ENCODE assay signal across 1 cellular context in the genomic region with DNA sequence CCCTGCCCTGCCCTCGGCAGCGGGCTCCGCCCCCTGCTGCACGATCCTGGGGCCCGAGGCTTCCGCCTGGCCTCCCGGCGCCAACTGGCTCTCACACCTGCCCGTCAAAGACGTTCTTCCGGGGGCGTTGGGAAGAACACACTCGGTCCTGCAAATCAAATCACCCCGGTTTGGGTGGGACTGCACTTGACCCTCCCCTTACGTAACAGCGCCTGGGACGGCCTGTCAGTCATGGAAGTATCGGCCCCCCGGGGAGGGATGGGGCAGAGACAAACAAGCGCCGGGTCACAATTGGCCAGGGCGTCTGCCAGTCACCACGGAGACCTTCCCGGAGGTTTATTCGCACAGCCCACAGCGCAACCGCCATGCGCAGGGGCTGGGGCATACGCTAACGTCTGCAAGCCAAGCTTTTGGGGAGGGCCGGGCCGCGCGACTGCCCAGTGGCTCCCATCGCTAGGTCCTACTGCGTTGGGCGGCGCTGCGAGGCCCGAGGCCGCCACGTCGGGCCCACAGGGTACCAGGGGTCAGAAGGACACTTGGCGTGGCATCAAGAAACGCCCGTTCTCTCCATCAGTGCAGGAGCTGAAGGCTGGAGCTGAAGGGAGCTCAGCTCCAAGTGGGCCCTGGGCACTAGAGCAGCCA.
TF ChIP-seq lines count a peak whose summit lies in the region.

No MANE protein-coding gene starts in this region.

TF ChIP-seq in HepG2, 621 proteins besides CTCF, POLR2A, EP300 and RAD21 (continued from another document and continues in another):
- TF ChIP-seq, protein P1, sequence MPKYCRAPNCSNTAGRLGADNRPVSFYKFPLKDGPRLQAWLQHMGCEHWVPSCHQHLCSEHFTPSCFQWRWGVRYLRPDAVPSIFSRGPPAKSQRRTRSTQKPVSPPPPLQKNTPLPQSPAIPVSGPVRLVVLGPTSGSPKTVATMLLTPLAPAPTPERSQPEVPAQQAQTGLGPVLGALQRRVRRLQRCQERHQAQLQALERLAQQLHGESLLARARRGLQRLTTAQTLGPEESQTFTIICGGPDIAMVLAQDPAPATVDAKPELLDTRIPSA (CRISPR knock-in tag; IDR thresholded peaks at IDR 0.05; ENCODE audit: borderline replicate concordance), result no peak; the same call in 1 of the 2 replicates
- TF ChIP-seq TBX3 (IDR thresholded peaks at IDR 0.05; ENCODE audit: borderline replicate concordance), result peak; percentile 69; the same call in 1 of the 2 replicates
- no peak for TF ChIP-seq HDAC6 (IDR thresholded peaks at IDR 0.05; ENCODE audit: low read depth, low read length)
- peak; percentile 95 for TF ChIP-seq PHF8 (CRISPR knock-in tag; IDR thresholded peaks at IDR 0.05)
- TF ChIP-seq, protein P2, sequence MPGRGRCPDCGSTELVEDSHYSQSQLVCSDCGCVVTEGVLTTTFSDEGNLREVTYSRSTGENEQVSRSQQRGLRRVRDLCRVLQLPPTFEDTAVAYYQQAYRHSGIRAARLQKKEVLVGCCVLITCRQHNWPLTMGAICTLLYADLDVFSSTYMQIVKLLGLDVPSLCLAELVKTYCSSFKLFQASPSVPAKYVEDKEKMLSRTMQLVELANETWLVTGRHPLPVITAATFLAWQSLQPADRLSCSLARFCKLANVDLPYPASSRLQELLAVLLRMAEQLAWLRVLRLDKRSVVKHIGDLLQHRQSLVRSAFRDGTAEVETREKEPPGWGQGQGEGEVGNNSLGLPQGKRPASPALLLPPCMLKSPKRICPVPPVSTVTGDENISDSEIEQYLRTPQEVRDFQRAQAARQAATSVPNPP (CRISPR knock-in tag; IDR thresholded peaks at IDR 0.05), result peak; percentile 21; the same call in 1 of the 2 replicates
- TF ChIP-seq, protein P3, sequence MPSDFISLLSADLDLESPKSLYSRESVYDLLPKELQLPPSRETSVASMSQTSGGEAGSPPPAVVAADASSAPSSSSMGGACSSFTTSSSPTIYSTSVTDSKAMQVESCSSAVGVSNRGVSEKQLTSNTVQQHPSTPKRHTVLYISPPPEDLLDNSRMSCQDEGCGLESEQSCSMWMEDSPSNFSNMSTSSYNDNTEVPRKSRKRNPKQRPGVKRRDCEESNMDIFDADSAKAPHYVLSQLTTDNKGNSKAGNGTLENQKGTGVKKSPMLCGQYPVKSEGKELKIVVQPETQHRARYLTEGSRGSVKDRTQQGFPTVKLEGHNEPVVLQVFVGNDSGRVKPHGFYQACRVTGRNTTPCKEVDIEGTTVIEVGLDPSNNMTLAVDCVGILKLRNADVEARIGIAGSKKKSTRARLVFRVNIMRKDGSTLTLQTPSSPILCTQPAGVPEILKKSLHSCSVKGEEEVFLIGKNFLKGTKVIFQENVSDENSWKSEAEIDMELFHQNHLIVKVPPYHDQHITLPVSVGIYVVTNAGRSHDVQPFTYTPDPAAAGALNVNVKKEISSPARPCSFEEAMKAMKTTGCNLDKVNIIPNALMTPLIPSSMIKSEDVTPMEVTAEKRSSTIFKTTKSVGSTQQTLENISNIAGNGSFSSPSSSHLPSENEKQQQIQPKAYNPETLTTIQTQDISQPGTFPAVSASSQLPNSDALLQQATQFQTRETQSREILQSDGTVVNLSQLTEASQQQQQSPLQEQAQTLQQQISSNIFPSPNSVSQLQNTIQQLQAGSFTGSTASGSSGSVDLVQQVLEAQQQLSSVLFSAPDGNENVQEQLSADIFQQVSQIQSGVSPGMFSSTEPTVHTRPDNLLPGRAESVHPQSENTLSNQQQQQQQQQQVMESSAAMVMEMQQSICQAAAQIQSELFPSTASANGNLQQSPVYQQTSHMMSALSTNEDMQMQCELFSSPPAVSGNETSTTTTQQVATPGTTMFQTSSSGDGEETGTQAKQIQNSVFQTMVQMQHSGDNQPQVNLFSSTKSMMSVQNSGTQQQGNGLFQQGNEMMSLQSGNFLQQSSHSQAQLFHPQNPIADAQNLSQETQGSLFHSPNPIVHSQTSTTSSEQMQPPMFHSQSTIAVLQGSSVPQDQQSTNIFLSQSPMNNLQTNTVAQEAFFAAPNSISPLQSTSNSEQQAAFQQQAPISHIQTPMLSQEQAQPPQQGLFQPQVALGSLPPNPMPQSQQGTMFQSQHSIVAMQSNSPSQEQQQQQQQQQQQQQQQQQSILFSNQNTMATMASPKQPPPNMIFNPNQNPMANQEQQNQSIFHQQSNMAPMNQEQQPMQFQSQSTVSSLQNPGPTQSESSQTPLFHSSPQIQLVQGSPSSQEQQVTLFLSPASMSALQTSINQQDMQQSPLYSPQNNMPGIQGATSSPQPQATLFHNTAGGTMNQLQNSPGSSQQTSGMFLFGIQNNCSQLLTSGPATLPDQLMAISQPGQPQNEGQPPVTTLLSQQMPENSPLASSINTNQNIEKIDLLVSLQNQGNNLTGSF (CRISPR knock-in tag; IDR thresholded peaks at IDR 0.05), result peak; percentile 79; the same call in 1 of the 2 replicates
- TF ChIP-seq CBX5 (CRISPR knock-in tag; IDR thresholded peaks at IDR 0.05; ENCODE audit: borderline replicate concordance), result peak; percentile 65; the same call in 1 of the 2 replicates
- TF ChIP-seq MED8 (CRISPR knock-in tag; IDR thresholded peaks at IDR 0.05; ENCODE audit: insufficient replicate concordance), result no peak
- TF ChIP-seq ZMYM3 (CRISPR knock-in tag; IDR thresholded peaks at IDR 0.05), result 0 out of 2 replicates have a peak, but pooled peaks have one; percentile 35
- TF ChIP-seq, protein P4, sequence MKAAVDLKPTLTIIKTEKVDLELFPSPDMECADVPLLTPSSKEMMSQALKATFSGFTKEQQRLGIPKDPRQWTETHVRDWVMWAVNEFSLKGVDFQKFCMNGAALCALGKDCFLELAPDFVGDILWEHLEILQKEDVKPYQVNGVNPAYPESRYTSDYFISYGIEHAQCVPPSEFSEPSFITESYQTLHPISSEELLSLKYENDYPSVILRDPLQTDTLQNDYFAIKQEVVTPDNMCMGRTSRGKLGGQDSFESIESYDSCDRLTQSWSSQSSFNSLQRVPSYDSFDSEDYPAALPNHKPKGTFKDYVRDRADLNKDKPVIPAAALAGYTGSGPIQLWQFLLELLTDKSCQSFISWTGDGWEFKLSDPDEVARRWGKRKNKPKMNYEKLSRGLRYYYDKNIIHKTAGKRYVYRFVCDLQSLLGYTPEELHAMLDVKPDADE (CRISPR knock-in tag; IDR thresholded peaks at IDR 0.05), result no peak
- TF ChIP-seq, protein P5, sequence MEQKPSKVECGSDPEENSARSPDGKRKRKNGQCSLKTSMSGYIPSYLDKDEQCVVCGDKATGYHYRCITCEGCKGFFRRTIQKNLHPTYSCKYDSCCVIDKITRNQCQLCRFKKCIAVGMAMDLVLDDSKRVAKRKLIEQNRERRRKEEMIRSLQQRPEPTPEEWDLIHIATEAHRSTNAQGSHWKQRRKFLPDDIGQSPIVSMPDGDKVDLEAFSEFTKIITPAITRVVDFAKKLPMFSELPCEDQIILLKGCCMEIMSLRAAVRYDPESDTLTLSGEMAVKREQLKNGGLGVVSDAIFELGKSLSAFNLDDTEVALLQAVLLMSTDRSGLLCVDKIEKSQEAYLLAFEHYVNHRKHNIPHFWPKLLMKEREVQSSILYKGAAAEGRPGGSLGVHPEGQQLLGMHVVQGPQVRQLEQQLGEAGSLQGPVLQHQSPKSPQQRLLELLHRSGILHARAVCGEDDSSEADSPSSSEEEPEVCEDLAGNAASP (CRISPR knock-in tag; IDR thresholded peaks at IDR 0.05; ENCODE audit: borderline replicate concordance), result no peak; the same call in 1 of the 2 replicates
- TF ChIP-seq, protein P6, sequence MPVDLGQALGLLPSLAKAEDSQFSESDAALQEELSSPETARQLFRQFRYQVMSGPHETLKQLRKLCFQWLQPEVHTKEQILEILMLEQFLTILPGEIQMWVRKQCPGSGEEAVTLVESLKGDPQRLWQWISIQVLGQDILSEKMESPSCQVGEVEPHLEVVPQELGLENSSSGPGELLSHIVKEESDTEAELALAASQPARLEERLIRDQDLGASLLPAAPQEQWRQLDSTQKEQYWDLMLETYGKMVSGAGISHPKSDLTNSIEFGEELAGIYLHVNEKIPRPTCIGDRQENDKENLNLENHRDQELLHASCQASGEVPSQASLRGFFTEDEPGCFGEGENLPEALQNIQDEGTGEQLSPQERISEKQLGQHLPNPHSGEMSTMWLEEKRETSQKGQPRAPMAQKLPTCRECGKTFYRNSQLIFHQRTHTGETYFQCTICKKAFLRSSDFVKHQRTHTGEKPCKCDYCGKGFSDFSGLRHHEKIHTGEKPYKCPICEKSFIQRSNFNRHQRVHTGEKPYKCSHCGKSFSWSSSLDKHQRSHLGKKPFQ (CRISPR knock-in tag; IDR thresholded peaks at IDR 0.05; ENCODE audit: insufficient replicate concordance), result no peak
- peak; percentile 89 for TF ChIP-seq ZNF883 (CRISPR knock-in tag; IDR thresholded peaks at IDR 0.05; ENCODE audit: not compliant biosample characterization)
- TF ChIP-seq ZNF224 (CRISPR knock-in tag; IDR thresholded peaks at IDR 0.05), result no peak; the same call in 1 of the 2 replicates
- TF ChIP-seq, protein P7, sequence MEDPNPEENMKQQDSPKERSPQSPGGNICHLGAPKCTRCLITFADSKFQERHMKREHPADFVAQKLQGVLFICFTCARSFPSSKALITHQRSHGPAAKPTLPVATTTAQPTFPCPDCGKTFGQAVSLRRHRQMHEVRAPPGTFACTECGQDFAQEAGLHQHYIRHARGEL (CRISPR knock-in tag; IDR thresholded peaks at IDR 0.05), result no peak
- peak; percentile 77; the same call in 1 of the 2 replicates for TF ChIP-seq RELA (CRISPR knock-in tag; IDR thresholded peaks at IDR 0.05)
- TF ChIP-seq MTF2 (CRISPR knock-in tag; IDR thresholded peaks at IDR 0.05; ENCODE audit: borderline replicate concordance), result no peak
- TF ChIP-seq ZSCAN31 (CRISPR knock-in tag; IDR thresholded peaks at IDR 0.05; ENCODE audit: low read depth), result no peak
- 0 out of 2 replicates have a peak, but pooled peaks have one; percentile 85 for TF ChIP-seq ZC3H4 (CRISPR knock-in tag; IDR thresholded peaks at IDR 0.05; ENCODE audit: borderline replicate concordance)
- TF ChIP-seq REPIN1 (CRISPR knock-in tag; IDR thresholded peaks at IDR 0.05; ENCODE audit: borderline replicate concordance, low read depth), result peak; percentile 76
- peak; percentile 94 for TF ChIP-seq FOXK1 (CRISPR knock-in tag; IDR thresholded peaks at IDR 0.05; ENCODE audit: borderline replicate concordance, low read depth)
- TF ChIP-seq SMARCC2 (IDR thresholded peaks at IDR 0.05), result no peak
- TF ChIP-seq FOXO1 (CRISPR knock-in tag; IDR thresholded peaks at IDR 0.05), result peak; percentile 86; the same call in 1 of the 2 replicates
- no peak for TF ChIP-seq ZNF460 (CRISPR knock-in tag; IDR thresholded peaks at IDR 0.05; ENCODE audit: borderline replicate concordance)
- no peak for TF ChIP-seq ZNF235 (CRISPR knock-in tag; IDR thresholded peaks at IDR 0.05; ENCODE audit: borderline replicate concordance)
- TF ChIP-seq, protein P8, sequence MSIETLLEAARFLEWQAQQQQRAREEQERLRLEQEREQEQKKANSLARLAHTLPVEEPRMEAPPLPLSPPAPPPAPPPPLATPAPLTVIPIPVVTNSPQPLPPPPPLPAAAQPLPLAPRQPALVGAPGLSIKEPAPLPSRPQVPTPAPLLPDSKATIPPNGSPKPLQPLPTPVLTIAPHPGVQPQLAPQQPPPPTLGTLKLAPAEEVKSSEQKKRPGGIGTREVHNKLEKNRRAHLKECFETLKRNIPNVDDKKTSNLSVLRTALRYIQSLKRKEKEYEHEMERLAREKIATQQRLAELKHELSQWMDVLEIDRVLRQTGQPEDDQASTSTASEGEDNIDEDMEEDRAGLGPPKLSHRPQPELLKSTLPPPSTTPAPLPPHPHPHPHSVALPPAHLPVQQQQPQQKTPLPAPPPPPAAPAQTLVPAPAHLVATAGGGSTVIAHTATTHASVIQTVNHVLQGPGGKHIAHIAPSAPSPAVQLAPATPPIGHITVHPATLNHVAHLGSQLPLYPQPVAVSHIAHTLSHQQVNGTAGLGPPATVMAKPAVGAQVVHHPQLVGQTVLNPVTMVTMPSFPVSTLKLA (IDR thresholded peaks at IDR 0.05), result no peak
- TF ChIP-seq, protein P9, sequence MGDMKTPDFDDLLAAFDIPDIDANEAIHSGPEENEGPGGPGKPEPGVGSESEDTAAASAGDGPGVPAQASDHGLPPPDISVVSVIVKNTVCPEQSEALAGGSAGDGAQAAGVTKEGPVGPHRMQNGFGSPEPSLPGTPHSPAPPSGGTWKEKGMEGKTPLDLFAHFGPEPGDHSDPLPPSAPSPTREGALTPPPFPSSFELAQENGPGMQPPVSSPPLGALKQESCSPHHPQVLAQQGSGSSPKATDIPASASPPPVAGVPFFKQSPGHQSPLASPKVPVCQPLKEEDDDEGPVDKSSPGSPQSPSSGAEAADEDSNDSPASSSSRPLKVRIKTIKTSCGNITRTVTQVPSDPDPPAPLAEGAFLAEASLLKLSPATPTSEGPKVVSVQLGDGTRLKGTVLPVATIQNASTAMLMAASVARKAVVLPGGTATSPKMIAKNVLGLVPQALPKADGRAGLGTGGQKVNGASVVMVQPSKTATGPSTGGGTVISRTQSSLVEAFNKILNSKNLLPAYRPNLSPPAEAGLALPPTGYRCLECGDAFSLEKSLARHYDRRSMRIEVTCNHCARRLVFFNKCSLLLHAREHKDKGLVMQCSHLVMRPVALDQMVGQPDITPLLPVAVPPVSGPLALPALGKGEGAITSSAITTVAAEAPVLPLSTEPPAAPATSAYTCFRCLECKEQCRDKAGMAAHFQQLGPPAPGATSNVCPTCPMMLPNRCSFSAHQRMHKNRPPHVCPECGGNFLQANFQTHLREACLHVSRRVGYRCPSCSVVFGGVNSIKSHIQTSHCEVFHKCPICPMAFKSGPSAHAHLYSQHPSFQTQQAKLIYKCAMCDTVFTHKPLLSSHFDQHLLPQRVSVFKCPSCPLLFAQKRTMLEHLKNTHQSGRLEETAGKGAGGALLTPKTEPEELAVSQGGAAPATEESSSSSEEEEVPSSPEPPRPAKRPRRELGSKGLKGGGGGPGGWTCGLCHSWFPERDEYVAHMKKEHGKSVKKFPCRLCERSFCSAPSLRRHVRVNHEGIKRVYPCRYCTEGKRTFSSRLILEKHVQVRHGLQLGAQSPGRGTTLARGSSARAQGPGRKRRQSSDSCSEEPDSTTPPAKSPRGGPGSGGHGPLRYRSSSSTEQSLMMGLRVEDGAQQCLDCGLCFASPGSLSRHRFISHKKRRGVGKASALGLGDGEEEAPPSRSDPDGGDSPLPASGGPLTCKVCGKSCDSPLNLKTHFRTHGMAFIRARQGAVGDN (CRISPR knock-in tag; IDR thresholded peaks at IDR 0.05), result peak; percentile 93
- no peak for TF ChIP-seq ZBTB3 (CRISPR knock-in tag; IDR thresholded peaks at IDR 0.05; ENCODE audit: borderline replicate concordance, low read depth)
- TF ChIP-seq, protein P10, sequence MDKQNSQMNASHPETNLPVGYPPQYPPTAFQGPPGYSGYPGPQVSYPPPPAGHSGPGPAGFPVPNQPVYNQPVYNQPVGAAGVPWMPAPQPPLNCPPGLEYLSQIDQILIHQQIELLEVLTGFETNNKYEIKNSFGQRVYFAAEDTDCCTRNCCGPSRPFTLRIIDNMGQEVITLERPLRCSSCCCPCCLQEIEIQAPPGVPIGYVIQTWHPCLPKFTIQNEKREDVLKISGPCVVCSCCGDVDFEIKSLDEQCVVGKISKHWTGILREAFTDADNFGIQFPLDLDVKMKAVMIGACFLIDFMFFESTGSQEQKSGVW (CRISPR knock-in tag; IDR thresholded peaks at IDR 0.05; ENCODE audit: borderline replicate concordance), result no peak
- TF ChIP-seq JARID2 (CRISPR knock-in tag; IDR thresholded peaks at IDR 0.05; ENCODE audit: insufficient replicate concordance), result peak; percentile 94
- no peak for TF ChIP-seq ARID2 (CRISPR knock-in tag; IDR thresholded peaks at IDR 0.05; ENCODE audit: borderline replicate concordance)
- no peak for TF ChIP-seq MAFG (CRISPR knock-in tag; IDR thresholded peaks at IDR 0.05)
- peak; percentile 53; the same call in 1 of the 2 replicates for TF ChIP-seq ESRRA (CRISPR knock-in tag; IDR thresholded peaks at IDR 0.05; ENCODE audit: low read depth)
